14 cellular contexts compared by ENCODE assay signal in genomic region chr10:118827466-118828155, GRCh38.
DNase-seq lines count a peak whose midpoint lies in the region; ATAC-seq, FAIRE-seq and TF ChIP-seq lines count a peak whose summit lies in the region.
"Had no signal": no experiment of that assay in that cellular context is flagged by ENCODE, and none has a peak within 500 bp of the region (broad histone marks: within the 10 kb centered on the region; RNA-seq: fewer than 3 reads in every experiment).

No MANE protein-coding gene starts in this region.

- CTCF ChIA-PET in HEK293T (lab: Yijun Ruan, JAX), result interaction anchor here (0.7 to 1.6 kb wide), 3 partner anchors 15 to 431 kb away, joined by 3 to 4 read pairs (median 3); no protein-coding TSS in a partner anchor
- CTCF ChIA-PET in K562 (lab: Yijun Ruan, JAX; ENCODE audit: low intra/inter-chr PET ratio), result no interaction called here

- intact Hi-C loops in K562 (cut with micrococcal nuclease), result no loop called here

- no peaks in the 10 kb centered on the region for H3K9me3 ChIP-seq in K562 (replicated peaks; ENCODE audit: control insufficient read depth, insufficient read depth, low read depth, low read length)
- H3K9me3 ChIP-seq in neural progenitor cell (ENCODE audit: low read depth), result no peaks in the 10 kb centered on the region

- WGBS in K562 (ENCODE audit: insufficient coverage, low coverage, missing lambda C conversion rate), result 25% methylated on average over 5 of the region's 7 CpGs

- peaks cover 5% of the 10 kb centered on the region for H3K27me3 Mint-ChIP-seq in neural progenitor cell (ENCODE audit: insufficient read depth, low read depth)

- H3F3A ChIP-seq in neural progenitor cell (ENCODE audit: low read depth), result no peaks in the 10 kb centered on the region

- H3K4me2 ChIP-seq in K562 (ENCODE audit: insufficient read depth, low read length), result no peak overlapping the region
- no peak overlapping the region for H3K4me2 ChIP-seq in neural progenitor cell

- no peak for ATAC-seq in K562
- no peak for ATAC-seq in HG02571 (IDR thresholded peaks at IDR 0.05; ENCODE audit: unreplicated experiment)

- TF ChIP-seq CTCF in D721Med (IDR thresholded peaks at IDR 0.05; ENCODE audit: insufficient read depth, missing control alignments) (peak; percentile 2), K562 (IDR thresholded peaks at IDR 0.05 in 2 of 3, conservative IDR thresholded peaks at IDR 0.05 in 1 of 3; ENCODE audit: insufficient read depth in 2 of 3, low read depth in 1 of 3, low read length in 3 of 3) (peak; percentile 15 to 45 (median 25); a peak in 3 of 6 replicates), neural progenitor cell (IDR thresholded peaks at IDR 0.05) (peak; percentile 45)

- H3K9me1 ChIP-seq in K562 (ENCODE audit: control insufficient read depth, insufficient read depth, low read length), result no peaks in the 10 kb centered on the region

- no peaks in the 10 kb centered on the region for H3K36me3 ChIP-seq in K562 (ENCODE audit: control insufficient read depth, insufficient read depth, low read length)
- H3K36me3 ChIP-seq in neural progenitor cell, result no peaks in the 10 kb centered on the region

- no peak overlapping the region for H3K4me3 ChIP-seq in K562
- no peak overlapping the region for H3K4me3 ChIP-seq in neural progenitor cell

- TF ChIP-seq POLR2A in K562 (conservative IDR thresholded peaks at IDR 0.05), result no peak

- no peak for TF ChIP-seq RAD21 in K562 (CRISPR knock-in tag; conservative IDR thresholded peaks at IDR 0.05 in 1 of 2, IDR thresholded peaks at IDR 0.05 in 1 of 2)

- no peaks in the 10 kb centered on the region for H3K9me3 Mint-ChIP-seq in neural progenitor cell
- H3K9me3 Mint-ChIP-seq: stimulated activated naive CD8-positive, alpha-beta T cell treated with anti-CD3 and anti-CD28 coated beads, Interleukin-15, Interleukin-2, amounts not matched to agents 100 ng/mL and 50 ng/mL, for 24 hours had no signal

- POLR2A ChIA-PET in HEK293T (lab: Yijun Ruan, JAX) (interaction anchor here (1.4 kb wide), 1 partner anchor 73 kb away, joined by 3 read pairs; the partner anchor contains the start of gene CACUL1), K562 (lab: Yijun Ruan, JAX) (interaction anchor here (0.5 to 0.6 kb wide), 2 partner anchors 22 to 221 kb away, joined by 3 read pairs; no protein-coding TSS in a partner anchor)

- FAIRE-seq in D721Med (lab: Jason Lieb, UNC), result no peak
- no peak for FAIRE-seq in K562 (lab: Jason Lieb, UNC)

- H3K27ac Mint-ChIP-seq in neural progenitor cell, result no peak overlapping the region
- H3K27ac Mint-ChIP-seq: activated naive CD8-positive, alpha-beta T cell; stimulated activated naive CD8-positive, alpha-beta T cell treated with anti-CD3 and anti-CD28 coated beads, Interleukin-15, Interleukin-2, amounts not matched to agents 100 ng/mL and 50 ng/mL, for 24 hours; T-helper 1 cell treated with Interleukin-12 subunit alpha and Interleukin-12 subunit beta and Interleukin-4 antibody, amounts not matched to agents 30 μg/mL and 1 μg/mL, for 36 hours had no signal

- H3K4me1 ChIP-seq in K562 (replicated peaks in 1 of 2; ENCODE audit: control insufficient read depth in 2 of 2, insufficient read depth in 2 of 2, low read length in 2 of 2) (no peaks in the 10 kb centered on the region; a peak in 1 of 5 replicates), neural progenitor cell (peaks cover 5% of the 10 kb centered on the region)

- H3K27me3 ChIP-seq in K562 (ENCODE audit: control insufficient read depth in 2 of 2, insufficient read depth in 2 of 2, low read length in 2 of 2) (no peaks in the 10 kb centered on the region; a peak in 1 of 5 replicates), neural progenitor cell (no peaks in the 10 kb centered on the region)

- H3K79me2 ChIP-seq in K562 (ENCODE audit: control insufficient read depth, insufficient read depth, low read length) (no peaks in the 10 kb centered on the region), neural progenitor cell (ENCODE audit: low read depth) (no peaks in the 10 kb centered on the region)

- in situ Hi-C loops in K562 (cut with MboI), result no loop called here

- H4K20me1 ChIP-seq in K562 (replicated peaks; ENCODE audit: control insufficient read depth, insufficient read depth, low read length) (no peaks in the 10 kb centered on the region), neural progenitor cell (ENCODE audit: low read depth) (no peaks in the 10 kb centered on the region)

- peaks cover 8% of the 10 kb centered on the region for H3K4me1 Mint-ChIP-seq in neural progenitor cell

- H3K36me3 Mint-ChIP-seq in neural progenitor cell, result no peaks in the 10 kb centered on the region
- H3K36me3 Mint-ChIP-seq: activated naive CD8-positive, alpha-beta T cell had no signal

- no TSS peak for BruUV-seq in K562 (replicated peaks; lab: Mats Ljungman, UMichigan)

- no peak overlapping the region for H3K9ac ChIP-seq in K562 (ENCODE audit: insufficient read depth in 1 of 2, low read depth in 2 of 2, low read length in 2 of 2)
- no peak overlapping the region for H3K9ac ChIP-seq in neural progenitor cell

- no peak for TF ChIP-seq EP300 in K562 (IDR thresholded peaks at IDR 0.05; ENCODE audit: low read length)

- no peak overlapping the region for H3K27ac ChIP-seq in K562 (ENCODE audit: extremely low read depth, low read depth, low read length)
- H3K27ac ChIP-seq in neural progenitor cell, result no peak overlapping the region

- H2AFZ ChIP-seq in K562 (ENCODE audit: low read depth, low read length), result no peak overlapping the region
- H2AFZ ChIP-seq in neural progenitor cell (replicated peaks), result no peak overlapping the region

- no peak overlapping the region for H3K4me3 Mint-ChIP-seq in neural progenitor cell
- H3K4me3 Mint-ChIP-seq: activated naive CD8-positive, alpha-beta T cell; stimulated activated naive CD8-positive, alpha-beta T cell treated with anti-CD3 and anti-CD28 coated beads, Interleukin-15, Interleukin-2, amounts not matched to agents 100 ng/mL and 50 ng/mL, for 24 hours; T-helper 1 cell treated with Interleukin-12 subunit alpha and Interleukin-12 subunit beta and Interleukin-4 antibody, amounts not matched to agents 30 μg/mL and 1 μg/mL, for 36 hours had no signal

- DNase-seq in D721Med (ENCODE audit: insufficient read length, low spot score) (no peak), HEK293T (ENCODE audit: extremely low spot score) (peak; percentile 40), K562 (ENCODE audit: extremely low read depth in 1 of 4, low spot score in 3 of 4) (peak; percentile 8 to 30 (median 19)), neural progenitor cell (ENCODE audit: low spot score) (no peak), D341Med (ENCODE audit: low spot score) (no peak)
- DNase-seq in activated naive CD4-positive, alpha-beta T cell (lab: John Stamatoyannopoulos, UW), result no peak
- DNase-seq: DMS79 treated with DMSO at 0.1 percent for 48 hours, head of caudate nucleus, NCI-H1436 treated with DMSO at 0.1 percent for 48 hours, occipital lobe had no signal

TF ChIP-seq in HEK293T, 16 proteins besides CTCF, POLR2A, EP300 and RAD21:
- no peak for TF ChIP-seq SUZ12 (IDR thresholded peaks at IDR 0.05)
- no peak for TF ChIP-seq HDGF (IDR thresholded peaks at IDR 0.05; ENCODE audit: borderline replicate concordance)
- no peak for TF ChIP-seq L3MBTL2 (conservative IDR thresholded peaks at IDR 0.05)
- TF ChIP-seq FOXM1 (IDR thresholded peaks at IDR 0.05; ENCODE audit: borderline replicate concordance), result no peak
- no peak for TF ChIP-seq ZNF384 (IDR thresholded peaks at IDR 0.05)
- no peak for TF ChIP-seq FOXK2 (IDR thresholded peaks at IDR 0.05)
- no peak for TF ChIP-seq SP1 (IDR thresholded peaks at IDR 0.05)
- no peak for TF ChIP-seq PKNOX1 (IDR thresholded peaks at IDR 0.05)
- TF ChIP-seq LEF1 (IDR thresholded peaks at IDR 0.05; ENCODE audit: borderline replicate concordance), result no peak
- no peak for TF ChIP-seq TARDBP (IDR thresholded peaks at IDR 0.05)
- TF ChIP-seq ELF4 (IDR thresholded peaks at IDR 0.05), result no peak
- TF ChIP-seq NFRKB (IDR thresholded peaks at IDR 0.05), result no peak

TF ChIP-seq in K562, 482 proteins besides CTCF, POLR2A, EP300 and RAD21:
- TF ChIP-seq CTCFL (IDR thresholded peaks at IDR 0.05; ENCODE audit: borderline replicate concordance, insufficient read depth, low read depth, low read length, poor library complexity, severe bottlenecking) (peak; percentile 34), JUNB (CRISPR knock-in tag; conservative IDR thresholded peaks at IDR 0.05) (no peak), ZBED1 (IDR thresholded peaks at IDR 0.05) (no peak)
TF ChIP-seq in K562: peak in this region for 1.

Comparison
In these comparisons a context has a peak if more than half of its experiments do, and no peak if none do; other contexts are left out.
1. DNase-seq: peak in HEK293T (single experiment) and K562 (4 of 4); none in D721Med (single experiment), neural progenitor cell (single experiment), activated naive CD4-positive, alpha-beta T cell (0 of 4) and D341Med (single experiment).
2. Peak in every context shown above with its lines, with median percentiles within 50 percentile points of each other: CTCF ChIP-seq.